8 cellular contexts compared by ENCODE assay signal in genomic region chr19:4575267-4575793, GRCh38. TPM values are rescaled to one million over a fixed set of nuclear protein-coding genes. Genes with fewer than 3 reads are reported as not detected.
A peak's percentile ranks its signal among the peaks of the same experiment; 100 is the strongest.
DNase-seq lines count a peak whose midpoint lies in the region; ATAC-seq and TF ChIP-seq lines count a peak whose summit lies in the region.

No MANE protein-coding gene starts in this region.

- H3K4me3 Mint-ChIP-seq in activated T-helper 1 cell treated with anti-CD3 and anti-CD28 coated beads, Interleukin-12 subunit alpha, Interleukin-12 subunit beta, Interleukin-2, Interleukin-4 antibody, amounts not matched to agents 30 ng/mL and 10 ng/mL and 1 ng/mL, durations not matched to agents 14 hours and 24 hours and 36 hours: no peak overlapping the region

- H3K4me3 ChIP-seq in AG10803 (ENCODE audit: low read length): no peak overlapping the region

- H3K27ac Mint-ChIP-seq in activated T-helper 1 cell treated with anti-CD3 and anti-CD28 coated beads, Interleukin-12 subunit alpha, Interleukin-12 subunit beta, Interleukin-2, Interleukin-4 antibody, amounts not matched to agents 30 ng/mL and 10 ng/mL and 1 ng/mL, durations not matched to agents 14 hours and 24 hours and 36 hours: no peak overlapping the region

- peaks cover 33% of the 10 kb centered on the region for H3K27me3 Mint-ChIP-seq in activated T-helper 1 cell treated with anti-CD3 and anti-CD28 coated beads, Interleukin-12 subunit alpha, Interleukin-12 subunit beta, Interleukin-2, Interleukin-4 antibody, amounts not matched to agents 30 ng/mL and 10 ng/mL and 1 ng/mL, durations not matched to agents 14 hours and 24 hours and 36 hours (ENCODE audit: insufficient read depth)

- intact Hi-C loops in activated T-helper 1 cell treated with anti-CD3 and anti-CD28 coated beads, Interleukin-12 subunit alpha, Interleukin-12 subunit beta, Interleukin-2, Interleukin-4 antibody, amounts not matched to agents 30 ng/mL and 10 ng/mL and 1 ng/mL, durations not matched to agents 14 hours and 24 hours and 36 hours (cut with micrococcal nuclease): no loop called here

- no peaks in the 10 kb centered on the region for H3K9me3 Mint-ChIP-seq in activated T-helper 1 cell treated with anti-CD3 and anti-CD28 coated beads, Interleukin-12 subunit alpha, Interleukin-12 subunit beta, Interleukin-2, Interleukin-4 antibody, amounts not matched to agents 30 ng/mL and 10 ng/mL and 1 ng/mL, durations not matched to agents 14 hours and 24 hours and 36 hours

- ATAC-seq in GM18867 (IDR thresholded peaks at IDR 0.05; ENCODE audit: unreplicated experiment) (no peak), GM18858 (IDR thresholded peaks at IDR 0.05; ENCODE audit: unreplicated experiment) (no peak)

- no peaks in the 10 kb centered on the region for H3K4me1 Mint-ChIP-seq in activated T-helper 1 cell treated with anti-CD3 and anti-CD28 coated beads, Interleukin-12 subunit alpha, Interleukin-12 subunit beta, Interleukin-2, Interleukin-4 antibody, amounts not matched to agents 30 ng/mL and 10 ng/mL and 1 ng/mL, durations not matched to agents 14 hours and 24 hours and 36 hours (ENCODE audit: low read depth)

- H3K36me3 Mint-ChIP-seq in activated T-helper 1 cell treated with anti-CD3 and anti-CD28 coated beads, Interleukin-12 subunit alpha, Interleukin-12 subunit beta, Interleukin-2, Interleukin-4 antibody, amounts not matched to agents 30 ng/mL and 10 ng/mL and 1 ng/mL, durations not matched to agents 14 hours and 24 hours and 36 hours (ENCODE audit: low read depth): no peaks in the 10 kb centered on the region

- DNase-seq in AG10803 (ENCODE audit: low read depth): peak; percentile 96
- peak; percentile 97 for DNase-seq in LHCN-M2 (ENCODE audit: low read depth)
- DNase-seq in epidermal melanocyte (ENCODE audit: insufficient read length, low spot score): peak; percentile 87
- DNase-seq in myocyte (ENCODE audit: low read depth): peak; percentile 92
- DNase-seq in AML-193 (lab: John Stamatoyannopoulos, UW): no peak
- DNase-seq in activated T-helper 1 cell treated with anti-CD3 and anti-CD28 coated beads, Interleukin-12 subunit alpha, Interleukin-12 subunit beta, Interleukin-2, Interleukin-4 antibody, amounts not matched to agents 30 ng/mL and 10 ng/mL and 1 ng/mL, durations not matched to agents 14 hours and 24 hours and 36 hours (ENCODE audit: low spot score): no peak

- TF ChIP-seq CTCF in AG10803 (conservative IDR thresholded peaks at IDR 0.05; ENCODE audit: low read length): no peak

RNA-seq across cellular contexts. Expression of gene SEMA6B, which starts 15.8 kb away (rescaled TPM):
- total RNA-seq in LHCN-M2 (2014; rRNA removed) (9.7 and 30.7 TPM in 2 replicates), myocyte (373 and 483 TPM in 2 replicates)
- 0.69 TPM for polyA plus RNA-seq in LHCN-M2 (2012)
- 75.2 TPM for polyA plus RNA-seq in myocyte (2012)
- total RNA-seq in activated T-helper 1 cell treated with anti-CD3 and anti-CD28 coated beads, Interleukin-12 subunit alpha, Interleukin-12 subunit beta, Interleukin-2, Interleukin-4 antibody, amounts not matched to agents 30 ng/mL and 10 ng/mL and 1 ng/mL, durations not matched to agents 14 hours and 24 hours and 36 hours: not detected in 2 replicates

RNA-seq across cellular contexts. Expression of gene LRG1, which starts 35.5 kb away (rescaled TPM):
- 0.13 TPM in 1 of 2 replicates, not detected in the other for total RNA-seq in LHCN-M2 (2014; rRNA removed)
- not detected for polyA plus RNA-seq in LHCN-M2 (2012)
- total RNA-seq in myocyte: 0.05 TPM in 1 of 2 replicates, not detected in the other
- polyA plus RNA-seq in myocyte (2012): not detected
- total RNA-seq in activated T-helper 1 cell treated with anti-CD3 and anti-CD28 coated beads, Interleukin-12 subunit alpha, Interleukin-12 subunit beta, Interleukin-2, Interleukin-4 antibody, amounts not matched to agents 30 ng/mL and 10 ng/mL and 1 ng/mL, durations not matched to agents 14 hours and 24 hours and 36 hours: 0.27 and 0.39 TPM in 2 replicates

RNA-seq across cellular contexts. Expression of gene PLIN5, which starts 40.3 kb away (rescaled TPM):
- total RNA-seq in LHCN-M2 (2014; rRNA removed) (0.06 TPM in 1 of 2 replicates, not detected in the other), myocyte (not detected in 2 replicates)
- polyA plus RNA-seq in LHCN-M2 (2012): not detected
- not detected for polyA plus RNA-seq in myocyte (2012)
- total RNA-seq in activated T-helper 1 cell treated with anti-CD3 and anti-CD28 coated beads, Interleukin-12 subunit alpha, Interleukin-12 subunit beta, Interleukin-2, Interleukin-4 antibody, amounts not matched to agents 30 ng/mL and 10 ng/mL and 1 ng/mL, durations not matched to agents 14 hours and 24 hours and 36 hours: not detected in 2 replicates

RNA-seq across cellular contexts. Expression of gene PLIN4, which starts 57.0 kb away (rescaled TPM):
- under 0.01 TPM in 1 of 2 replicates, not detected in the other for total RNA-seq in LHCN-M2 (2014; rRNA removed)
- polyA plus RNA-seq in LHCN-M2 (2012): 0.09 TPM
- 0.32 and 0.42 TPM in 2 replicates for total RNA-seq in myocyte
- 0.33 TPM for polyA plus RNA-seq in myocyte (2012)
- not detected in 2 replicates for total RNA-seq in activated T-helper 1 cell treated with anti-CD3 and anti-CD28 coated beads, Interleukin-12 subunit alpha, Interleukin-12 subunit beta, Interleukin-2, Interleukin-4 antibody, amounts not matched to agents 30 ng/mL and 10 ng/mL and 1 ng/mL, durations not matched to agents 14 hours and 24 hours and 36 hours

Comparison
In these comparisons a context has a peak if more than half of its experiments do, and no peak if none do; other contexts are left out.
1. DNase-seq: peak in AG10803 (single experiment), LHCN-M2 (single experiment), epidermal melanocyte (single experiment) and myocyte (single experiment); none in AML-193 (0 of 2) and activated T-helper 1 cell treated with anti-CD3 and anti-CD28 coated beads, Interleukin-12 subunit alpha, Interleukin-12 subunit beta, Interleukin-2, Interleukin-4 antibody, amounts not matched to agents 30 ng/mL and 10 ng/mL and 1 ng/mL, durations not matched to agents 14 hours and 24 hours and 36 hours (single experiment).